1 cellular context compared by ENCODE assay signal in genomic region chr11:92257536-92257935, GRCh38.
TF ChIP-seq lines count a peak whose summit lies in the region.

No MANE protein-coding gene starts in this region.

TF ChIP-seq in SK-N-SH treated with all-trans-retinoic acid at 6 μM for 48 hours, 23 proteins besides CTCF, POLR2A, EP300 and RAD21 (continued from another document):
- no peak for TF ChIP-seq TSHZ2 (CRISPR knock-in tag; IDR thresholded peaks at IDR 0.05)
TF ChIP-seq in SK-N-SH treated with all-trans-retinoic acid at 6 μM for 48 hours: peak in this region for 2.
